Comparison of ENCODE assay signal across 18 cellular contexts in the genomic region with DNA sequence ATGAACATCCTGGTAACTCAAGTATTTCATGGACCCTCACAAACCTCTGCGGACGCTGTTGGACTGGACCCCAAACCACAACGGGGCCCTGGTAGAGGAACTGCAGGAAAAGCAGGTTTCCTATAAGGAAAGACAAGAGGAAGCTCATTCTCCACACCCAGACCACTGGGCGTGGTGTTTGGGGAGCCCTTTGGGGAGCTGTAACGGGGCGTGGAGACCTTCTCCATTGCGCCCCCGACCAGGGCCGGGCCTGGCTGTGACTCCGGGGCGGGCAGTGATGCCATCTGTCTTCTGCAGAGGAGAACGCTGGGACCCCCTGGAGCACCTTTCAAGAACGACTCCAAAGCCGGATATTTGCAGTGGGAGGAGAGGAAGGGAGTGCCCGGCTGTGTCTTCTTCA.
"Had no signal": no experiment of that assay in that cellular context is flagged by ENCODE, and none has a peak within 500 bp of the region (broad histone marks: within the 10 kb centered on the region; RNA-seq: fewer than 3 reads in every experiment).

No MANE protein-coding gene starts in this region.

- H3K4me1 ChIP-seq: tibial nerve had no signal

- H3K27ac Mint-ChIP-seq: activated naive CD4-positive, alpha-beta T cell treated with anti-CD3 and anti-CD28 coated beads, Interleukin-2, amount 50 U/mL, for 24 hours; brain; memory B cell; stimulated activated naive B cell treated with anti-CD40 and anti-IgM and Interleukin-4, amounts not matched to agents 10 μg/mL and 1 μg/mL and 100 μg/mL, for 72 hours; WTC11 had no signal

- H3K36me3 ChIP-seq: esophagus squamous epithelium, heart left ventricle, spleen, tibial nerve had no signal

- DNase-seq: activated CD4-positive, alpha-beta T cell treated with anti-CD3 and anti-CD28 coated beads, Interleukin-2, amount 50 U/mL, for 1 hour; activated effector memory CD4-positive, alpha-beta T cell treated with Interleukin-2 at 50 U/mL for 16 hours; activated T-cell treated with anti-CD3 and anti-CD28 coated beads, Interleukin-2, amount 50 U/mL, for 1 hour; amygdala; esophagus squamous epithelium; foreskin fibroblast; heart left ventricle; spleen; stimulated activated CD4-positive, alpha-beta T cell treated with anti-CD3 and anti-CD28 coated beads, Interleukin-1b, Interleukin-23, amount 100 ng/mL, for 48 hours; stimulated activated naive B cell treated with anti-CD40 and anti-IgM and Interleukin-4, amounts not matched to agents 10 μg/mL and 1 μg/mL and 100 μg/mL, for 72 hours; T-helper 9 cell had no signal

- H3K9me3 Mint-ChIP-seq: activated naive CD4-positive, alpha-beta T cell treated with anti-CD3 and anti-CD28 coated beads, Interleukin-2, amount 50 U/mL, for 24 hours; memory B cell; natural killer cell treated with Interleukin-12 subunit alpha and Interleukin-12 subunit beta and Interleukin-15 and Interleukin-18, amount 100 ng/mL, for 72 hours had no signal

- H3K27ac ChIP-seq: esophagus squamous epithelium, heart left ventricle, tibial nerve had no signal

- H3K4me3 Mint-ChIP-seq: activated naive CD4-positive, alpha-beta T cell treated with anti-CD3 and anti-CD28 coated beads, Interleukin-2, amount 50 U/mL, for 24 hours; brain; memory B cell; natural killer cell treated with Interleukin-12 subunit alpha and Interleukin-12 subunit beta and Interleukin-15 and Interleukin-18, amount 100 ng/mL, for 72 hours; stimulated activated naive B cell treated with anti-CD40 and anti-IgM and Interleukin-4, amounts not matched to agents 10 μg/mL and 1 μg/mL and 100 μg/mL, for 72 hours; WTC11 had no signal

- H3K4me3 ChIP-seq: spleen, tibial nerve had no signal

- H3K36me3 Mint-ChIP-seq: brain; natural killer cell treated with Interleukin-12 subunit alpha and Interleukin-12 subunit beta and Interleukin-15 and Interleukin-18, amount 100 ng/mL, for 72 hours; WTC11 had no signal

- ATAC-seq: left lobe of liver; stimulated activated naive B cell treated with anti-CD40 and anti-IgM and Interleukin-4, amounts not matched to agents 10 μg/mL and 1 μg/mL and 100 μg/mL, for 72 hours; WTC11 had no signal

- H3K4me1 Mint-ChIP-seq: activated naive CD4-positive, alpha-beta T cell treated with anti-CD3 and anti-CD28 coated beads, Interleukin-2, amount 50 U/mL, for 24 hours; brain; memory B cell; WTC11 had no signal

- H3K9me3 ChIP-seq: esophagus squamous epithelium, tibial nerve had no signal
